Comparison of ENCODE assay signal across 10 cellular contexts in the genomic region with DNA sequence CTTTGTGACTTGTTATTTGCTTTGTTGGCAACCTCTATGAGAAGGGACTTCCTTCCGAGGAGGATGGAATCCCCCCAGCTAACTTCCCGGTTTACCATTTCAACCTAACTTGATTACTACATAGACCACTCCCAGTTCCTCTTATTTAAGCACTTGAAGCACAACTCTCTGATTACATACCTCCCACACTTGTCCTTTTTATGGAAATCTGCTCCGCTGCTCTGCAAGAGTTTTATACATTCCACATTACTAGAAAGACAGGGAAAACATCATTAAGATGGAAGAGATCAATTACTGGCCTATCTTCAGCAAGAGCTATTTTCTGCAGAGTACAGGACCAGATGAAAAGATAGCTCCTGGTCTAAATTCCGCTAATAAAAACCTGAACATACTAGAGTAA.
DNase-seq lines count a peak whose midpoint lies in the region; ATAC-seq and TF ChIP-seq lines count a peak whose summit lies in the region.
"Had no signal": no experiment of that assay in that cellular context is flagged by ENCODE, and none has a peak within 500 bp of the region (broad histone marks: within the 10 kb centered on the region; RNA-seq: fewer than 3 reads in every experiment).

No MANE protein-coding gene starts in this region.

- intact Hi-C loops in heart right ventricle (cut with DNase I) = no loop called here
- intact Hi-C loops in cardiac septum (cut with DNase I) = no loop called here
- intact Hi-C loops in spleen (cut with DNase I; ENCODE audit: low total_unique reads) = no loop called here

- peaks cover 0 to 29% (median 0%) of the 10 kb centered on the region in 9 donors for H3K4me1 ChIP-seq in heart right ventricle
- H3K4me1 ChIP-seq in spleen = peaks cover 3 to 40% (median 11%) of the 10 kb centered on the region in 6 donors
- H3K4me1 ChIP-seq: gastrocnemius medialis had no signal

- no peak overlapping the region for H3K4me3 ChIP-seq in heart right ventricle
- no peak overlapping the region for H3K4me3 ChIP-seq in spleen
- no peak overlapping the region for H3K4me3 ChIP-seq in foreskin fibroblast (ENCODE audit: low read depth in 1 of 2, low read length in 2 of 2)
- H3K4me3 ChIP-seq: gastrocnemius medialis had no signal

- H3K36me3 Mint-ChIP-seq in T-cell = peaks cover 79% of the 10 kb centered on the region

- H3K27ac ChIP-seq in heart right ventricle (no peak overlapping the region), spleen (peak overlapping the region in 6 of 8 donors; percentile 10 to 57 (median 40))
- H3K27ac ChIP-seq: gastrocnemius medialis had no signal

- ATAC-seq in heart right ventricle (peak in 7 of 8 donors; percentile 37 to 68 (median 57)), HG03045 (IDR thresholded peaks at IDR 0.05; ENCODE audit: unreplicated experiment) (peak; percentile 51), T-cell (replicated peaks in 1 of 4) (no peak)
- ATAC-seq: gastrocnemius medialis had no signal

- no peak overlapping the region for H3K4me3 Mint-ChIP-seq in T-cell

- H3K9me3 ChIP-seq in heart right ventricle (no peaks in the 10 kb centered on the region), spleen (no peaks in the 10 kb centered on the region)
- H3K9me3 ChIP-seq: gastrocnemius medialis had no signal

- no peaks in the 10 kb centered on the region for H3K9me3 Mint-ChIP-seq in T-cell

- TF ChIP-seq CTCF in heart right ventricle (IDR thresholded peaks at IDR 0.05) (no peak), spleen (IDR thresholded peaks at IDR 0.05 in 8 of 11, conservative IDR thresholded peaks at IDR 0.05 in 3 of 11) (no peak), foreskin fibroblast (IDR thresholded peaks at IDR 0.05; ENCODE audit: low read depth, low read length) (no peak)

- 49 to 64% methylated on average over 4 of the region's 4 CpGs for WGBS in heart right ventricle, 2 donors
- WGBS in spleen, 5 donors = 49 to 66% (median 51%) methylated on average over 4 of the region's 4 CpGs

- H3K27ac Mint-ChIP-seq in T-cell = peak overlapping the region; percentile 24 to 75

- peaks cover 15 to 20% (median 15%) of the 10 kb centered on the region in 3 donors for H3K4me1 Mint-ChIP-seq in T-cell

- TF ChIP-seq POLR2A in spleen (IDR thresholded peaks at IDR 0.05) = no peak

- H3K27me3 Mint-ChIP-seq in T-cell = no peaks in the 10 kb centered on the region

- CTCF ChIA-PET in T-cell (lab: Charles Lee) = interaction anchor here (0.7 to 0.9 kb wide), 3 partner anchors 27 to 319 kb away, joined by 3 to 4 read pairs (median 3); no protein-coding TSS in a partner anchor

- no peak for DNase-seq in heart right ventricle
- DNase-seq in cardiac septum (ENCODE audit: low spot score) = no peak
- DNase-seq in T-cell = no peak
- no peak for DNase-seq in spleen
- DNase-seq in NCI-H2171 treated with DMSO at 0.1 percent for 48 hours (lab: John Stamatoyannopoulos, UW) = no peak
- no peak for DNase-seq in stimulated activated CD8-positive, alpha-beta memory T cell treated with anti-CD3 and anti-CD28 coated beads, Interleukin-4, amount 100 ng/mL, for 48 hours
- no peak for DNase-seq in foreskin fibroblast
- DNase-seq: gastrocnemius medialis, GDM1 had no signal

- H3K36me3 ChIP-seq in heart right ventricle = peaks cover 0 to 38% (median 0%) of the 10 kb centered on the region in 9 donors
- H3K36me3 ChIP-seq in spleen = peaks cover 0 to 100% (median 34%) of the 10 kb centered on the region in 6 donors
- H3K36me3 ChIP-seq: gastrocnemius medialis had no signal

- H3K27me3 ChIP-seq in heart right ventricle (no peaks in the 10 kb centered on the region), spleen (replicated peaks in 1 of 7) (no peaks in the 10 kb centered on the region)
- H3K27me3 ChIP-seq: gastrocnemius medialis had no signal

- POLR2A ChIA-PET in T-cell (lab: Charles Lee) = interaction anchor here in 1 of 2 donors (0.9 kb wide), 1 partner anchor 113 kb away, joined by 3 read pairs; no protein-coding TSS in a partner anchor

Comparison
In these comparisons a context has a peak if more than half of its experiments do, and no peak if none do; other contexts are left out.
1. ATAC-seq: peak in heart right ventricle (7 of 8) and HG03045 (single experiment); none in T-cell (0 of 4).
2. H3K27ac ChIP-seq: peak in spleen (6 of 8); none in heart right ventricle (0 of 10).